Comparison of ENCODE assay signal across 8 cellular contexts in genomic region chr19:9819590-9819898, GRCh38. TPM values are rescaled to one million over a fixed set of nuclear protein-coding genes. Genes with fewer than 3 reads are reported as not detected.
DNase-seq lines count a peak whose midpoint lies in the region; TF ChIP-seq lines count a peak whose summit lies in the region.

No MANE protein-coding gene starts in this region.

- H3K27me3 Mint-ChIP-seq in activated CD4-positive, alpha-beta T cell treated with anti-CD3 and anti-CD28 coated beads, Interleukin-2, amount 10 ng/mL, durations not matched to agents 24 days and 14 days: no peaks in the 10 kb centered on the region

- peaks cover 9% of the 10 kb centered on the region for H3K9me3 Mint-ChIP-seq in activated CD4-positive, alpha-beta T cell treated with anti-CD3 and anti-CD28 coated beads, Interleukin-2, amount 10 ng/mL, durations not matched to agents 24 days and 14 days

- intact Hi-C loops in activated CD4-positive, alpha-beta T cell treated with anti-CD3 and anti-CD28 coated beads, Interleukin-2, amount 10 ng/mL, durations not matched to agents 24 days and 14 days (cut with micrococcal nuclease): loop anchor here (1.0 to 2.0 kb wide), 6 partner anchors 8 to 1899 kb away; partner anchors contain the start of genes PIN1, SNAPC2, UBL5 and ZNF846
- intact Hi-C loops in posterior cingulate gyrus (cut with DNase I): no loop called here

- peaks cover 22% of the 10 kb centered on the region for H3K4me1 Mint-ChIP-seq in activated CD4-positive, alpha-beta T cell treated with anti-CD3 and anti-CD28 coated beads, Interleukin-2, amount 10 ng/mL, durations not matched to agents 24 days and 14 days

- TF ChIP-seq CTCF in VCaP (conservative IDR thresholded peaks at IDR 0.05): no peak

- H3K36me3 Mint-ChIP-seq in activated CD4-positive, alpha-beta T cell treated with anti-CD3 and anti-CD28 coated beads, Interleukin-2, amount 10 ng/mL, durations not matched to agents 24 days and 14 days (ENCODE audit: low read depth): peaks cover 26% of the 10 kb centered on the region

- no peak for DNase-seq in activated CD4-positive, alpha-beta T cell treated with anti-CD3 and anti-CD28 coated beads, Interleukin-2, amount 10 ng/mL, durations not matched to agents 24 days and 14 days
- DNase-seq in activated CD4-positive, alpha-beta T cell treated with anti-CD3 and anti-CD28 coated beads for 48 hours: no peak
- DNase-seq in iPS DF 19.7 (ENCODE audit: low read depth, low spot score): peak; percentile 88
- DNase-seq in substantia nigra (lab: John Stamatoyannopoulos, UW): no peak
- DNase-seq in NCI-H1417 treated with DMSO at 0.1 percent for 48 hours (lab: John Stamatoyannopoulos, UW): no peak
- no peak for DNase-seq in posterior cingulate gyrus
- no peak for DNase-seq in H4 (ENCODE audit: low spot score)

- peak overlapping the region; percentile 93 for H3K4me3 Mint-ChIP-seq in activated CD4-positive, alpha-beta T cell treated with anti-CD3 and anti-CD28 coated beads, Interleukin-2, amount 10 ng/mL, durations not matched to agents 24 days and 14 days

- peak overlapping the region; percentile 94 for H3K27ac Mint-ChIP-seq in activated CD4-positive, alpha-beta T cell treated with anti-CD3 and anti-CD28 coated beads, Interleukin-2, amount 10 ng/mL, durations not matched to agents 24 days and 14 days

- H3K27ac ChIP-seq in VCaP (peak overlapping the region; percentile 42; the same call in 1 of the 2 replicates), substantia nigra (ENCODE audit: low read depth, low read length, poor library complexity, severe bottlenecking) (peak overlapping the region; percentile 96)

RNA-seq across cellular contexts. Expression of gene FBXL12, which starts 0.7 kb away (rescaled TPM):
- 19.4 and 23.3 TPM in 2 replicates for total RNA-seq in activated CD4-positive, alpha-beta T cell treated with anti-CD3 and anti-CD28 coated beads, Interleukin-2, amount 10 ng/mL, durations not matched to agents 24 days and 14 days
- total RNA-seq in H4 (2014; rRNA removed; shearing (Covaris generic)): 8.8 and 12.7 TPM in 2 replicates

RNA-seq across cellular contexts. Expression of gene UBL5, which starts 8.2 kb away (rescaled TPM):
- total RNA-seq in activated CD4-positive, alpha-beta T cell treated with anti-CD3 and anti-CD28 coated beads, Interleukin-2, amount 10 ng/mL, durations not matched to agents 24 days and 14 days: 355 and 359 TPM in 2 replicates
- total RNA-seq in H4 (2014; rRNA removed; shearing (Covaris generic)): 598 and 736 TPM in 2 replicates

RNA-seq across cellular contexts. Expression of gene PIN1, which starts 15.6 kb away (rescaled TPM):
- 87.9 and 93.0 TPM in 2 replicates for total RNA-seq in activated CD4-positive, alpha-beta T cell treated with anti-CD3 and anti-CD28 coated beads, Interleukin-2, amount 10 ng/mL, durations not matched to agents 24 days and 14 days
- total RNA-seq in H4 (2014; rRNA removed; shearing (Covaris generic)): 73.2 and 94.3 TPM in 2 replicates

RNA-seq across cellular contexts. Expression of gene ZNF846, which starts 51.0 kb away (rescaled TPM):
- total RNA-seq in activated CD4-positive, alpha-beta T cell treated with anti-CD3 and anti-CD28 coated beads, Interleukin-2, amount 10 ng/mL, durations not matched to agents 24 days and 14 days: 2.2 and 3.4 TPM in 2 replicates
- 3.4 and 4.0 TPM in 2 replicates for total RNA-seq in H4 (2014; rRNA removed; shearing (Covaris generic))
